ENCODE assay signal across 11 cellular contexts in genomic region chr5:131230406-131230805, GRCh38. TPM values are rescaled to one million over a fixed set of nuclear protein-coding genes. Genes with fewer than 3 reads are reported as not detected.
DNase-seq lines count a peak whose midpoint lies in the region; ATAC-seq, FAIRE-seq and TF ChIP-seq lines count a peak whose summit lies in the region.
"Had no signal": no experiment of that assay in that cellular context is flagged by ENCODE, and none has a peak within 500 bp of the region (broad histone marks: within the 10 kb centered on the region; RNA-seq: fewer than 3 reads in every experiment).

No MANE protein-coding gene starts in this region.

- no peak overlapping the region for H3K4me2 ChIP-seq in K562 (ENCODE audit: insufficient read depth, low read length)

- TF ChIP-seq EP300 in K562 (IDR thresholded peaks at IDR 0.05; ENCODE audit: low read length) = no peak

- H3K36me3 ChIP-seq in GM06990 (ENCODE audit: control insufficient read depth, insufficient read depth, low read length) (no peaks in the 10 kb centered on the region; the same call in 1 of the 2 replicates), K562 (ENCODE audit: control insufficient read depth, insufficient read depth, low read length) (no peaks in the 10 kb centered on the region), heart left ventricle (no peaks in the 10 kb centered on the region)

- FAIRE-seq in K562 (lab: Jason Lieb, UNC) = peak; percentile 80

- no peaks in the 10 kb centered on the region for H3K9me3 Mint-ChIP-seq in natural killer cell treated with Interleukin-12 subunit alpha and Interleukin-12 subunit beta and Interleukin-15 and Interleukin-18, amount 100 ng/mL, for 72 hours

- H3K4me3 ChIP-seq in GM06990 (replicated peaks; ENCODE audit: low read depth, low read length) (peak overlapping the region; percentile 19), K562 (no peak overlapping the region), heart left ventricle (no peak overlapping the region)

- WGBS in K562 (ENCODE audit: insufficient coverage, low coverage, missing lambda C conversion rate) = 32% methylated on average over 5 of the region's 5 CpGs
- 82 to 89% (median 88%) methylated on average over 5 of the region's 5 CpGs for WGBS in heart left ventricle, 4 donors

- no peaks in the 10 kb centered on the region; a peak in 1 of 5 replicates for H3K4me1 ChIP-seq in K562 (replicated peaks in 1 of 2; ENCODE audit: control insufficient read depth in 2 of 2, insufficient read depth in 2 of 2, low read length in 2 of 2)
- H3K4me1 ChIP-seq in heart left ventricle = peaks cover 0 to 8% (median 0%) of the 10 kb centered on the region in 12 donors

- no peaks in the 10 kb centered on the region for H4K20me1 ChIP-seq in K562 (replicated peaks; ENCODE audit: control insufficient read depth, insufficient read depth, low read length)

- TF ChIP-seq RAD21 in K562 (CRISPR knock-in tag; conservative IDR thresholded peaks at IDR 0.05 in 1 of 2, IDR thresholded peaks at IDR 0.05 in 1 of 2) = no peak

- H3K9me3 ChIP-seq in K562 (replicated peaks; ENCODE audit: control insufficient read depth, insufficient read depth, low read depth, low read length) (no peaks in the 10 kb centered on the region), heart left ventricle (no peaks in the 10 kb centered on the region)

- TF ChIP-seq CTCF in GM06990 (IDR thresholded peaks at IDR 0.05; ENCODE audit: insufficient read depth, low read length, poor library complexity, severe bottlenecking) = no peak
- TF ChIP-seq CTCF in K562 (IDR thresholded peaks at IDR 0.05 in 2 of 3, conservative IDR thresholded peaks at IDR 0.05 in 1 of 3; ENCODE audit: insufficient read depth in 2 of 3, low read depth in 1 of 3, low read length in 3 of 3) = no peak
- TF ChIP-seq CTCF in heart left ventricle (IDR thresholded peaks at IDR 0.05) = no peak

- H3K27ac Mint-ChIP-seq in natural killer cell treated with Interleukin-12 subunit alpha and Interleukin-12 subunit beta and Interleukin-15 and Interleukin-18, amount 100 ng/mL, for 72 hours = peak overlapping the region in 1 of 2 donors; percentile 63

- no peaks in the 10 kb centered on the region for H3K27me3 Mint-ChIP-seq in natural killer cell treated with Interleukin-12 subunit alpha and Interleukin-12 subunit beta and Interleukin-15 and Interleukin-18, amount 100 ng/mL, for 72 hours

- BruUV-seq in K562 (replicated peaks; lab: Mats Ljungman, UMichigan) = no TSS peak

- TF ChIP-seq POLR2A in K562 (conservative IDR thresholded peaks at IDR 0.05) (no peak), heart left ventricle (IDR thresholded peaks at IDR 0.05) (no peak)

- ATAC-seq in GM21381 (IDR thresholded peaks at IDR 0.05; ENCODE audit: unreplicated experiment) (peak; percentile 79), HG03460 (IDR thresholded peaks at IDR 0.05; ENCODE audit: unreplicated experiment) (peak; percentile 59), K562 (peak; percentile 79), heart left ventricle (no peak)
- ATAC-seq in natural killer cell treated with Interleukin-12 subunit alpha and Interleukin-12 subunit beta and Interleukin-15 and Interleukin-18, amount 100 ng/mL, for 72 hours = no peak

- H3K27me3 ChIP-seq in GM06990 (replicated peaks; ENCODE audit: control insufficient read depth, insufficient read depth, low read length) (no peaks in the 10 kb centered on the region), K562 (ENCODE audit: control insufficient read depth in 2 of 2, insufficient read depth in 2 of 2, low read length in 2 of 2) (no peaks in the 10 kb centered on the region), heart left ventricle (no peaks in the 10 kb centered on the region)

- no peak overlapping the region for H3K4me3 Mint-ChIP-seq in natural killer cell treated with Interleukin-12 subunit alpha and Interleukin-12 subunit beta and Interleukin-15 and Interleukin-18, amount 100 ng/mL, for 72 hours

- no peaks in the 10 kb centered on the region for H3K36me3 Mint-ChIP-seq in natural killer cell treated with Interleukin-12 subunit alpha and Interleukin-12 subunit beta and Interleukin-15 and Interleukin-18, amount 100 ng/mL, for 72 hours

- no peaks in the 10 kb centered on the region for H3K9me1 ChIP-seq in K562 (ENCODE audit: control insufficient read depth, insufficient read depth, low read length)

- POLR2A ChIA-PET in K562 (lab: Yijun Ruan, JAX) = no interaction called here

- intact Hi-C loops in K562 (cut with micrococcal nuclease) (no loop called here), heart left ventricle (cut with DNase I) (no loop called here)

- in situ Hi-C loops in K562 (cut with MboI) = no loop called here

- H3K27ac ChIP-seq in K562 (ENCODE audit: extremely low read depth, low read depth, low read length) (no peak overlapping the region), heart left ventricle (no peak overlapping the region)

- peaks cover 0 to 3% of the 10 kb centered on the region in 2 donors for H3K4me1 Mint-ChIP-seq in natural killer cell treated with Interleukin-12 subunit alpha and Interleukin-12 subunit beta and Interleukin-15 and Interleukin-18, amount 100 ng/mL, for 72 hours (ENCODE audit: low read depth in 2 of 2)

- H2AFZ ChIP-seq in K562 (ENCODE audit: low read depth, low read length) = peak overlapping the region; percentile 35; the same call in 1 of the 2 replicates

- H3K79me2 ChIP-seq in K562 (ENCODE audit: control insufficient read depth, insufficient read depth, low read length) = no peaks in the 10 kb centered on the region

- no peak overlapping the region for H3K9ac ChIP-seq in K562 (ENCODE audit: insufficient read depth in 1 of 2, low read depth in 2 of 2, low read length in 2 of 2)

- CTCF ChIA-PET in K562 (lab: Yijun Ruan, JAX; ENCODE audit: low intra/inter-chr PET ratio) = no interaction called here

- DNase-seq in GM06990 (ENCODE audit: extremely low read depth, insufficient read length) (no peak), K562 (ENCODE audit: extremely low read depth in 1 of 4, low spot score in 3 of 4) (peak in 1 of 4 experiments; percentile 20), OCI-M2 (lab: John Stamatoyannopoulos, UW; ENCODE audit: unreplicated experiment) (no peak), NCI-H446 treated with DMSO at 0.1 percent for 48 hours (lab: John Stamatoyannopoulos, UW) (no peak), heart left ventricle (no peak)
- no peak for DNase-seq in natural killer cell treated with Interleukin-12 subunit alpha and Interleukin-12 subunit beta and Interleukin-15 and Interleukin-18, amount 100 ng/mL, for 72 hours (ENCODE audit: low spot score)
- DNase-seq: activated CD8-positive, alpha-beta memory T cell treated with anti-CD3 and anti-CD28 coated beads, Interleukin-2, amount 50 U/mL, for 4 hours; GF-D8; NCI-H1092 had no signal

TF ChIP-seq in K562, 482 proteins besides CTCF, POLR2A, EP300 and RAD21 (continues in another document):
- no peak for TF ChIP-seq ZNF583 (CRISPR knock-in tag; IDR thresholded peaks at IDR 0.05)

RNA-seq across cellular contexts. Expression of gene CDC42SE2, which starts 33.4 kb away (rescaled TPM):
- 14.0 and 31.6 TPM in 2 replicates for total RNA-seq in K562 (2011; cell fraction: chromatin; rRNA removed; ENCODE audit: low replicate concordance)
- total RNA-seq in K562 (2011; cell fraction: nucleolus; rRNA removed) = 8.8 and 11.4 TPM in 2 replicates
- 23.0 and 38.4 TPM in 2 replicates for total RNA-seq in K562 (2011; cell fraction: nucleoplasm; rRNA removed)
- 24.8 and 31.2 TPM in 2 replicates for total RNA-seq in K562 (2014; rRNA removed)
- total RNA-seq in K562 (2014; rRNA removed; fragmentation: Illumina TruSeq; extraction: Trizol) = 40.5 and 46.8 TPM in 2 replicates
- total RNA-seq in K562 (2015; rRNA removed; fragmentation: Illumina TruSeq; extraction: Trizol) = 38.0 and 39.7 TPM in 2 replicates
- total RNA-seq in K562 (2021) = 32.7 and 34.2 TPM in 2 replicates
- polyA plus RNA-seq in K562 (2011; rRNA removed) = 30.9 and 44.3 TPM in 2 replicates
- 9.3 and 24.7 TPM in 2 replicates for polyA plus RNA-seq in K562 (2011; cell fraction: cytosol; rRNA removed)
- 6.0 and 9.8 TPM in 2 replicates for polyA plus RNA-seq in K562 (2011; cell fraction: nucleus; rRNA removed)
- polyA plus RNA-seq in K562 (2012) = 25.2 and 27.7 TPM in 2 replicates
- polyA plus RNA-seq in K562 (2014; fragmentation: Illumina TruSeq; extraction: Trizol) = 30.0 and 33.8 TPM in 2 replicates
- polyA plus RNA-seq in K562 (2014; fragmentation: Nextera tagmentation; extraction: Ambion mirVana) = 10 to 100 TPM; 25.9 to 27.9 TPM
- polyA plus RNA-seq in K562 (2014; rRNA removed) = 27.6 and 34.3 TPM in 2 replicates
- 57.8 and 58.4 TPM in 2 replicates for polyA minus RNA-seq in K562 (2011; rRNA and poly(A)+ RNA removed)
- 12.7 and 19.6 TPM in 2 replicates for polyA minus RNA-seq in K562 (2011; cell fraction: cytosol; rRNA and poly(A)+ RNA removed)
- polyA minus RNA-seq in K562 (2011; cell fraction: nucleus; rRNA and poly(A)+ RNA removed) = 11.4 and 14.8 TPM in 2 replicates
- total RNA-seq in natural killer cell treated with Interleukin-12 subunit alpha and Interleukin-12 subunit beta and Interleukin-15 and Interleukin-18, amount 100 ng/mL, for 72 hours = 100 to 1,000 TPM in 1 of 2 donors, 10 to 100 TPM in 1; 78.2 to 120 TPM
- total RNA-seq in heart left ventricle = 10 to 100 TPM in 8 of 9 donors, 1 to 10 TPM in 1; 9.8 to 29.2 (median 12.4) TPM
- 10 to 100 TPM in 1 of 2 donors, 1 to 10 TPM in 1; 4.8 to 12.7 TPM for polyA plus RNA-seq in heart left ventricle

RNA-seq across cellular contexts. Expression of gene LYRM7, which starts 59.7 kb away (rescaled TPM):
- 3.4 and 15.9 TPM in 2 replicates for total RNA-seq in K562 (2011; cell fraction: chromatin; rRNA removed; ENCODE audit: low replicate concordance)
- 2.3 and 5.9 TPM in 2 replicates for total RNA-seq in K562 (2011; cell fraction: nucleolus; rRNA removed)
- 7.1 and 17.6 TPM in 2 replicates for total RNA-seq in K562 (2011; cell fraction: nucleoplasm; rRNA removed)
- total RNA-seq in K562 (2014; rRNA removed) (16.2 and 22.9 TPM in 2 replicates), K562 (2014; rRNA removed; fragmentation: Illumina TruSeq; extraction: Trizol) (39.4 and 43.5 TPM in 2 replicates), K562 (2015; rRNA removed; fragmentation: Illumina TruSeq; extraction: Trizol) (28.1 and 33.3 TPM in 2 replicates), K562 (2021) (27.1 and 32.7 TPM in 2 replicates), heart left ventricle (10 to 100 TPM; 11.8 to 27.1 (median 20.3) TPM)
- polyA plus RNA-seq in K562 (2011; rRNA removed) (18.4 and 24.1 TPM in 2 replicates), K562 (2014; fragmentation: Illumina TruSeq; extraction: Trizol) (33.4 and 37.2 TPM in 2 replicates), K562 (2014; fragmentation: Nextera tagmentation; extraction: Ambion mirVana) (10 to 100 TPM; 53.6 to 70.1 TPM), K562 (2014; rRNA removed) (24.4 and 28.3 TPM in 2 replicates), heart left ventricle (10 to 100 TPM; 11.9 to 14.0 TPM)
- polyA plus RNA-seq in K562 (2011; cell fraction: cytosol; rRNA removed) = 3.9 and 8.6 TPM in 2 replicates
- polyA plus RNA-seq in K562 (2011; cell fraction: nucleus; rRNA removed) = 3.9 and 4.9 TPM in 2 replicates
- polyA plus RNA-seq in K562 (2012) = 16.2 and 18.8 TPM in 2 replicates
- polyA minus RNA-seq in K562 (2011; rRNA and poly(A)+ RNA removed) = 11.9 and 12.4 TPM in 2 replicates
- 14.7 and 19.9 TPM in 2 replicates for polyA minus RNA-seq in K562 (2011; cell fraction: cytosol; rRNA and poly(A)+ RNA removed)
- 2.0 and 4.0 TPM in 2 replicates for polyA minus RNA-seq in K562 (2011; cell fraction: nucleus; rRNA and poly(A)+ RNA removed)
- total RNA-seq in natural killer cell treated with Interleukin-12 subunit alpha and Interleukin-12 subunit beta and Interleukin-15 and Interleukin-18, amount 100 ng/mL, for 72 hours = 10 to 100 TPM in 1 of 2 donors, 1 to 10 TPM in 1; 9.8 to 14.1 TPM

Comparison
In these comparisons a context has a peak if more than half of its experiments do, and no peak if none do; other contexts are left out.
1. ATAC-seq: peak in GM21381 (single experiment), HG03460 (single experiment) and K562 (single experiment); none in natural killer cell treated with Interleukin-12 subunit alpha and Interleukin-12 subunit beta and Interleukin-15 and Interleukin-18, amount 100 ng/mL, for 72 hours (0 of 2) and heart left ventricle (0 of 4).